8 cellular contexts compared by ENCODE assay signal in genomic region chr20:53899351-53900167, GRCh38.
A peak's percentile ranks its signal among the peaks of the same experiment; 100 is the strongest.
DNase-seq lines count a peak whose midpoint lies in the region; ATAC-seq and TF ChIP-seq lines count a peak whose summit lies in the region.

No MANE protein-coding gene starts in this region.

- intact Hi-C loops in left colon (cut with DNase I, micrococcal nuclease) = no loop called here

- no peak overlapping the region for H3K27ac Mint-ChIP-seq in GM23338
- H3K27ac Mint-ChIP-seq in activated naive CD4-positive, alpha-beta T cell treated with anti-CD3 and anti-CD28 coated beads, Interleukin-2, amount 50 U/mL, for 72 hours = peak overlapping the region; percentile 97 to 99

- H3K79me2 ChIP-seq in GM23338 (replicated peaks; ENCODE audit: insufficient read depth) (no peaks in the 10 kb centered on the region), SU-DHL-6 (ENCODE audit: insufficient read depth, low read length) (no peaks in the 10 kb centered on the region)

- ATAC-seq in GM23338 = peak; percentile 63
- peak; percentile 87 to 93 for ATAC-seq in activated naive CD4-positive, alpha-beta T cell treated with anti-CD3 and anti-CD28 coated beads, Interleukin-2, amount 50 U/mL, for 72 hours
- ATAC-seq in left colon = peak; percentile 76

- H3K4me1 Mint-ChIP-seq in GM23338 = peaks cover 40% of the 10 kb centered on the region

- H3K27me3 ChIP-seq in GM23338 (ENCODE audit: insufficient read depth) (no peaks in the 10 kb centered on the region), MG63 (no peaks in the 10 kb centered on the region), SU-DHL-6 (ENCODE audit: low read length) (no peaks in the 10 kb centered on the region)

- H4K20me1 ChIP-seq in GM23338 (replicated peaks; ENCODE audit: insufficient read depth) = no peaks in the 10 kb centered on the region
- no peaks in the 10 kb centered on the region for H4K20me1 ChIP-seq in SU-DHL-6 (ENCODE audit: low read depth, low read length)

- H2AFZ ChIP-seq in GM23338 (peak overlapping the region; percentile 63; the same call in 1 of the 2 replicates), SU-DHL-6 (ENCODE audit: low read depth, low read length, severe bottlenecking) (no peak overlapping the region)

- TF ChIP-seq CTCF in GM23338 (conservative IDR thresholded peaks at IDR 0.05; ENCODE audit: low read depth in 2 of 2) (no peak), SU-DHL-6 (IDR thresholded peaks at IDR 0.05; ENCODE audit: insufficient read depth, low read length, poor library complexity, severe bottlenecking) (no peak)

- no peaks in the 10 kb centered on the region for H3K9me3 ChIP-seq in MG63
- H3K9me3 ChIP-seq in SU-DHL-6 (ENCODE audit: insufficient read depth, low read length) = no peaks in the 10 kb centered on the region

- H3K36me3 Mint-ChIP-seq in GM23338 (ENCODE audit: low read depth) = no peaks in the 10 kb centered on the region
- peaks cover 0 to 8% of the 10 kb centered on the region in 2 donors for H3K36me3 Mint-ChIP-seq in activated naive CD4-positive, alpha-beta T cell treated with anti-CD3 and anti-CD28 coated beads, Interleukin-2, amount 50 U/mL, for 72 hours

- H3K9me3 Mint-ChIP-seq in GM23338 = no peaks in the 10 kb centered on the region
- H3K9me3 Mint-ChIP-seq in activated naive CD4-positive, alpha-beta T cell treated with anti-CD3 and anti-CD28 coated beads, Interleukin-2, amount 50 U/mL, for 72 hours = peaks cover 0 to 3% of the 10 kb centered on the region in 2 donors

- H3K4me2 ChIP-seq in GM23338 (peak overlapping the region; percentile 41; the same call in 1 of the 2 replicates), SU-DHL-6 (ENCODE audit: low read depth, low read length, poor library complexity, severe bottlenecking) (peak overlapping the region; percentile 51)

- H3K36me3 ChIP-seq in GM23338 (ENCODE audit: insufficient read depth) (no peaks in the 10 kb centered on the region), MG63 (no peaks in the 10 kb centered on the region), SU-DHL-6 (ENCODE audit: low read length) (no peaks in the 10 kb centered on the region)

- DNase-seq in ELF-1 (ENCODE audit: low read depth, low spot score) (peak; percentile 41), GM23338 (ENCODE audit: low spot score) (no peak), MG63 (peak; percentile 80), left colon (peak; percentile 56 to 70), inferior parietal cortex (ENCODE audit: extremely low spot score) (no peak)
- DNase-seq in activated naive CD4-positive, alpha-beta T cell treated with anti-CD3 and anti-CD28 coated beads, Interleukin-2, amount 50 U/mL, for 72 hours (ENCODE audit: low spot score in 2 of 2) = peak; percentile 68 to 87
- peak; percentile 43 to 69 for DNase-seq in stimulated activated CD8-positive, alpha-beta memory T cell treated with anti-CD3 and anti-CD28 coated beads, Interleukin-2, amount 100 ng/mL, for 48 hours (ENCODE audit: low read depth in 2 of 2)

- peak overlapping the region; percentile 50 for H3K9ac ChIP-seq in SU-DHL-6 (ENCODE audit: low read length)

- no peaks in the 10 kb centered on the region for H3F3A ChIP-seq in GM23338 (replicated peaks; ENCODE audit: low read depth)
- peaks cover 69% of the 10 kb centered on the region for H3F3A ChIP-seq in SU-DHL-6 (ENCODE audit: insufficient read depth)

- H3K4me1 ChIP-seq in GM23338 (ENCODE audit: insufficient read depth) = peaks cover 38% of the 10 kb centered on the region

- no peak overlapping the region for H3K4me3 Mint-ChIP-seq in GM23338

- no peak overlapping the region for H3K4me3 ChIP-seq in GM23338
- no peak overlapping the region for H3K4me3 ChIP-seq in MG63
- H3K4me3 ChIP-seq in SU-DHL-6 (ENCODE audit: insufficient read depth, low read length, poor library complexity, severe bottlenecking) = peak overlapping the region; percentile 23

- H3K9me2 ChIP-seq in GM23338 (ENCODE audit: insufficient read depth) (no peaks in the 10 kb centered on the region), SU-DHL-6 (replicated peaks; ENCODE audit: insufficient read depth, low read length) (no peaks in the 10 kb centered on the region)

- H3K27ac ChIP-seq in GM23338 (ENCODE audit: low read depth) = no peak overlapping the region
- H3K27ac ChIP-seq in SU-DHL-6 (ENCODE audit: low read depth, low read length) = peak overlapping the region; percentile 90

- peaks cover 2% of the 10 kb centered on the region for H3K27me3 Mint-ChIP-seq in GM23338 (ENCODE audit: insufficient read depth, low read depth, poor library complexity)

TF ChIP-seq in GM23338, 12 proteins besides CTCF, POLR2A, EP300 and RAD21 (continues in another document):
- TF ChIP-seq CREB1 (CRISPR knock-in tag; IDR thresholded peaks at IDR 0.05; ENCODE audit: low read depth) (no peak), ZNF331 (CRISPR knock-in tag; IDR thresholded peaks at IDR 0.05; ENCODE audit: low read depth) (no peak), ETS1 (IDR thresholded peaks at IDR 0.05) (no peak), STAT1 (IDR thresholded peaks at IDR 0.05; ENCODE audit: unreplicated experiment) (no peak), EZH2 (IDR thresholded peaks at IDR 0.05; ENCODE audit: low read depth, unreplicated experiment) (no peak), JUNB (IDR thresholded peaks at IDR 0.05; ENCODE audit: unreplicated experiment) (no peak), ZNF462 (CRISPR knock-in tag; IDR thresholded peaks at IDR 0.05) (no peak), POLR2AphosphoS5 (IDR thresholded peaks at IDR 0.05; ENCODE audit: low read depth) (no peak)

Comparison
In these comparisons a context has a peak if more than half of its experiments do, and no peak if none do; other contexts are left out.
1. DNase-seq: peak in ELF-1 (single experiment), MG63 (single experiment), activated naive CD4-positive, alpha-beta T cell treated with anti-CD3 and anti-CD28 coated beads, Interleukin-2, amount 50 U/mL, for 72 hours (2 of 2), left colon (2 of 2) and stimulated activated CD8-positive, alpha-beta memory T cell treated with anti-CD3 and anti-CD28 coated beads, Interleukin-2, amount 100 ng/mL, for 48 hours (2 of 2); none in GM23338 (single experiment) and inferior parietal cortex (single experiment).
2. Peak in every context shown above with its lines, with median percentiles within 50 percentile points of each other: ATAC-seq.